24 cellular contexts compared by ENCODE assay signal in genomic region chr10:106873770-106874717, GRCh38.
"Had no signal": no experiment of that assay in that cellular context is flagged by ENCODE, and none has a peak within 500 bp of the region (broad histone marks: within the 10 kb centered on the region; RNA-seq: fewer than 3 reads in every experiment).

No MANE protein-coding gene starts in this region.

- H3K9ac ChIP-seq: neural progenitor cell had no signal

- H3K27ac Mint-ChIP-seq: activated naive CD4-positive, alpha-beta T cell treated with anti-CD3 and anti-CD28 coated beads, Interleukin-2, amount 50 U/mL, for 24 hours; dendritic cell treated with granulocyte-macrophage colony-stimulating factor and Interleukin-4, amounts not matched to agents 40 ng/mL and 50 ng/mL, for 4 days; naive B cell; neural progenitor cell; stimulated activated naive B cell treated with anti-CD40 and anti-IgM and Interleukin-4, amounts not matched to agents 10 μg/mL and 1 μg/mL and 100 μg/mL, for 72 hours had no signal

- H3K27ac ChIP-seq: brain microvascular endothelial cell, lower lobe of right lung, neural progenitor cell, transverse colon, WERI-Rb-1 had no signal

- DNase-seq: activated CD4-positive, alpha-beta T cell treated with anti-CD3 and anti-CD28 coated beads, Interleukin-2, amount 50 U/mL, for 1 hour; activated CD4-positive, CD25-positive, alpha-beta regulatory T cell treated with anti-CD3 and anti-CD28 coated beads, Interleukin-2, amount 50 U/mL, for 72 hours; activated gamma-delta T cell treated with Interleukin-2 at 50 U/mL for 16 hours; activated T-cell treated with anti-CD3 and anti-CD28 coated beads, Interleukin-2, amount 50 U/mL, for 1 hour; aorta; brain microvascular endothelial cell; caudate nucleus; effector CD4-positive, alpha-beta T cell; erythroblast; foreskin fibroblast; left colon; lower lobe of right lung; naive B cell; stimulated activated CD4-positive, alpha-beta T cell treated with anti-CD3 and anti-CD28 coated beads, Interleukin-2, amount 100 ng/mL, for 48 hours; stimulated activated CD8-positive, alpha-beta memory T cell treated with anti-CD3 and anti-CD28 coated beads, Interleukin-4, amount 100 ng/mL, for 48 hours; stimulated activated naive B cell treated with anti-CD40 and anti-IgM and Interleukin-4, amounts not matched to agents 10 μg/mL and 1 μg/mL and 100 μg/mL, for 72 hours; transverse colon; WERI-Rb-1 had no signal

- H3K4me1 ChIP-seq: lower lobe of right lung, transverse colon had no signal

- ATAC-seq: left colon; lower lobe of right lung; stimulated activated naive B cell treated with anti-CD40 and anti-IgM and Interleukin-4, amounts not matched to agents 10 μg/mL and 1 μg/mL and 100 μg/mL, for 72 hours had no signal

- H3K27me3 Mint-ChIP-seq: activated naive CD4-positive, alpha-beta T cell treated with anti-CD3 and anti-CD28 coated beads, Interleukin-2, amount 50 U/mL, for 24 hours; naive B cell; stimulated activated naive B cell treated with anti-CD40 and anti-IgM and Interleukin-4, amounts not matched to agents 10 μg/mL and 1 μg/mL and 100 μg/mL, for 72 hours had no signal

- H3K4me2 ChIP-seq: neural progenitor cell had no signal

- H3K4me1 Mint-ChIP-seq: activated naive CD4-positive, alpha-beta T cell treated with anti-CD3 and anti-CD28 coated beads, Interleukin-2, amount 50 U/mL, for 24 hours; naive B cell; neural progenitor cell; stimulated activated naive B cell treated with anti-CD40 and anti-IgM and Interleukin-4, amounts not matched to agents 10 μg/mL and 1 μg/mL and 100 μg/mL, for 72 hours had no signal

- H3K36me3 ChIP-seq: brain microvascular endothelial cell, lower lobe of right lung, neural progenitor cell, transverse colon, WERI-Rb-1 had no signal

- H3K27me3 ChIP-seq: brain microvascular endothelial cell, neural progenitor cell, transverse colon had no signal

- H3K36me3 Mint-ChIP-seq: activated naive CD4-positive, alpha-beta T cell treated with anti-CD3 and anti-CD28 coated beads, Interleukin-2, amount 50 U/mL, for 24 hours; naive B cell had no signal

- H3K4me3 ChIP-seq: lower lobe of right lung, neural progenitor cell, transverse colon had no signal

- H3K9me3 Mint-ChIP-seq: dendritic cell treated with granulocyte-macrophage colony-stimulating factor and Interleukin-4, amounts not matched to agents 40 ng/mL and 50 ng/mL, for 4 days had no signal

- H2AFZ ChIP-seq: neural progenitor cell had no signal

- H3K4me3 Mint-ChIP-seq: activated naive CD4-positive, alpha-beta T cell treated with anti-CD3 and anti-CD28 coated beads, Interleukin-2, amount 50 U/mL, for 24 hours; dendritic cell treated with granulocyte-macrophage colony-stimulating factor and Interleukin-4, amounts not matched to agents 40 ng/mL and 50 ng/mL, for 4 days; naive B cell; neural progenitor cell; stimulated activated naive B cell treated with anti-CD40 and anti-IgM and Interleukin-4, amounts not matched to agents 10 μg/mL and 1 μg/mL and 100 μg/mL, for 72 hours had no signal

- FAIRE-seq: keratinocyte, TTC549, urothelium cell line had no signal

- H3K9me3 ChIP-seq: transverse colon had no signal
